8 cellular contexts compared by ENCODE assay signal in genomic region chr13:24271611-24272451, GRCh38. TPM values are rescaled to one million over a fixed set of nuclear protein-coding genes. Genes with fewer than 3 reads are reported as not detected.
A peak's percentile ranks its signal among the peaks of the same experiment; 100 is the strongest.
DNase-seq lines count a peak whose midpoint lies in the region; ATAC-seq and TF ChIP-seq lines count a peak whose summit lies in the region.

No MANE protein-coding gene starts in this region.

- TF ChIP-seq CTCF in VCaP (conservative IDR thresholded peaks at IDR 0.05) = no peak

- DNase-seq in AML-193 (lab: John Stamatoyannopoulos, UW) (peak; percentile 57 to 64), left colon (peak; percentile 73 to 76), HuH-7.5 (ENCODE audit: low spot score) (no peak)
- DNase-seq in central memory CD4-positive, alpha-beta T cell = peak; percentile 90
- DNase-seq in stimulated activated CD4-positive, alpha-beta T cell treated with anti-CD3 and anti-CD28 coated beads, Interleukin-4, amount 100 ng/mL, for 4 hours = peak; percentile 24 to 41

- peak overlapping the region; percentile 61 for H3K27ac ChIP-seq in VCaP

- intact Hi-C loops in left colon (cut with DNase I, micrococcal nuclease) = no loop called here

- ATAC-seq in GM19372 (IDR thresholded peaks at IDR 0.05; ENCODE audit: low read depth, unreplicated experiment) = peak; percentile 47
- ATAC-seq in HG03442 (IDR thresholded peaks at IDR 0.05; ENCODE audit: unreplicated experiment) = peak; percentile 44
- peak; percentile 82 for ATAC-seq in left colon

RNA-seq across cellular contexts. Expression of gene C1QTNF9, which starts 37.5 kb away (rescaled TPM):
- total RNA-seq in left colon = under 1 TPM in 1 of 2 donors, not detected in 1; 0.45 TPM
